In genomic region chr16:14004719-14005315, GRCh38 we compare ENCODE assay signal across 17 cellular contexts.
A peak's percentile ranks its signal among the peaks of the same experiment; 100 is the strongest.
DNase-seq lines count a peak whose midpoint lies in the region; ATAC-seq, FAIRE-seq and TF ChIP-seq lines count a peak whose summit lies in the region.
"Had no signal": no experiment of that assay in that cellular context is flagged by ENCODE, and none has a peak within 500 bp of the region (broad histone marks: within the 10 kb centered on the region; RNA-seq: fewer than 3 reads in every experiment).

No MANE protein-coding gene starts in this region.

- peaks cover 4% of the 10 kb centered on the region for H3K27me3 Mint-ChIP-seq in activated T-helper 1 cell treated with anti-CD3 and anti-CD28 coated beads, Interleukin-12 subunit alpha, Interleukin-12 subunit beta, Interleukin-2, Interleukin-4 antibody, amounts not matched to agents 30 ng/mL and 10 ng/mL and 1 ng/mL, durations not matched to agents 14 hours and 24 hours and 36 hours (ENCODE audit: insufficient read depth)

- intact Hi-C loops in heart right ventricle (cut with DNase I) (loop anchor here in 6 of 10 donors (5.0 to 10.0 kb wide), 8 partner anchors 48 to 182 kb away; partner anchors contain the start of genes MRTFB (in 4 of the 6) and ERCC4 (in 3 of the 6)), left ventricle myocardium superior (cut with micrococcal nuclease) (no loop called here), tibial artery (cut with DNase I; ENCODE audit: low total_unique reads) (no loop called here)
- intact Hi-C loops in activated T-helper 1 cell treated with anti-CD3 and anti-CD28 coated beads, Interleukin-12 subunit alpha, Interleukin-12 subunit beta, Interleukin-2, Interleukin-4 antibody, amounts not matched to agents 30 ng/mL and 10 ng/mL and 1 ng/mL, durations not matched to agents 14 hours and 24 hours and 36 hours (cut with micrococcal nuclease) = no loop called here

- ATAC-seq in heart right ventricle (no peak), left ventricle myocardium superior (no peak), HG03342 (IDR thresholded peaks at IDR 0.05; ENCODE audit: unreplicated experiment) (no peak)
- ATAC-seq: activated CD8-positive, alpha-beta T cell treated with anti-CD3 and anti-CD28 coated beads, Interleukin-2, amount 10 ng/mL, durations not matched to agents 7 days and 5 days; CD8-positive, alpha-beta T cell; naive thymus-derived CD8-positive, alpha-beta T cell had no signal

- H3K36me3 Mint-ChIP-seq in activated T-helper 1 cell treated with anti-CD3 and anti-CD28 coated beads, Interleukin-12 subunit alpha, Interleukin-12 subunit beta, Interleukin-2, Interleukin-4 antibody, amounts not matched to agents 30 ng/mL and 10 ng/mL and 1 ng/mL, durations not matched to agents 14 hours and 24 hours and 36 hours (ENCODE audit: low read depth) = no peaks in the 10 kb centered on the region
- H3K36me3 Mint-ChIP-seq: CD8-positive, alpha-beta T cell; naive thymus-derived CD8-positive, alpha-beta T cell; type B pancreatic cell had no signal

- no peaks in the 10 kb centered on the region for H4K20me1 ChIP-seq in osteoblast (ENCODE audit: insufficient read depth, low read length)

- H3K4me1 ChIP-seq in heart right ventricle (peaks cover 3 to 56% (median 45%) of the 10 kb centered on the region in 9 donors), osteoblast (ENCODE audit: insufficient read depth, low read length) (peaks cover 16% of the 10 kb centered on the region), tibial artery (peaks cover 0 to 50% (median 34%) of the 10 kb centered on the region in 4 donors), small intestine (ENCODE audit: control insufficient read depth in 2 of 2, insufficient read depth in 1 of 2, low read depth in 1 of 2, low read length in 1 of 2) (peaks cover 0 to 2% of the 10 kb centered on the region in 2 donors)

- H3K4me3 ChIP-seq in heart right ventricle (no peak overlapping the region), osteoblast (ENCODE audit: insufficient read depth, low read length) (no peak overlapping the region), tibial artery (no peak overlapping the region), small intestine (ENCODE audit: low read depth in 1 of 2, low read length in 2 of 2) (no peak overlapping the region)
- H3K4me3 ChIP-seq: A549, lung had no signal

- H3K27me3 ChIP-seq in heart right ventricle (no peaks in the 10 kb centered on the region), osteoblast (ENCODE audit: insufficient read depth, low read length) (peaks cover 12% of the 10 kb centered on the region), tibial artery (no peaks in the 10 kb centered on the region), small intestine (ENCODE audit: control insufficient read depth in 2 of 2, insufficient read depth in 2 of 2, low read length in 2 of 2) (no peaks in the 10 kb centered on the region)

- H3K27ac Mint-ChIP-seq in activated T-helper 1 cell treated with anti-CD3 and anti-CD28 coated beads, Interleukin-12 subunit alpha, Interleukin-12 subunit beta, Interleukin-2, Interleukin-4 antibody, amounts not matched to agents 30 ng/mL and 10 ng/mL and 1 ng/mL, durations not matched to agents 14 hours and 24 hours and 36 hours = no peak overlapping the region
- H3K27ac Mint-ChIP-seq: activated CD8-positive, alpha-beta T cell treated with anti-CD3 and anti-CD28 coated beads, Interleukin-2, amount 10 ng/mL, durations not matched to agents 7 days and 5 days; CD8-positive, alpha-beta T cell; type B pancreatic cell had no signal

- no peaks in the 10 kb centered on the region for H3K9me3 ChIP-seq in heart right ventricle
- H3K9me3 ChIP-seq in osteoblast (ENCODE audit: low read depth, low read length) = no peaks in the 10 kb centered on the region
- no peaks in the 10 kb centered on the region for H3K9me3 ChIP-seq in tibial artery
- no peaks in the 10 kb centered on the region for H3K9me3 ChIP-seq in small intestine (ENCODE audit: control insufficient read depth, low read depth)
- H3K9me3 ChIP-seq: A549 had no signal

- H3K27ac ChIP-seq in heart right ventricle = peak overlapping the region in 9 of 10 donors; percentile 27 to 84 (median 75)
- no peak overlapping the region for H3K27ac ChIP-seq in osteoblast (ENCODE audit: low read depth, low read length)
- H3K27ac ChIP-seq in tibial artery = peak overlapping the region; percentile 70 to 84
- H3K27ac ChIP-seq in small intestine (ENCODE audit: low read depth in 1 of 2, low read length in 1 of 2) = peak overlapping the region in 1 of 2 donors; percentile 38

- no peak for TF ChIP-seq CTCF in heart right ventricle (IDR thresholded peaks at IDR 0.05)
- no peak for TF ChIP-seq CTCF in osteoblast (IDR thresholded peaks at IDR 0.05; ENCODE audit: extremely low read depth, low read depth, low read length)
- no peak for TF ChIP-seq CTCF in tibial artery (IDR thresholded peaks at IDR 0.05)

- peak overlapping the region; percentile 67 for H2AFZ ChIP-seq in osteoblast (ENCODE audit: low read length)

- H3K4me2 ChIP-seq in osteoblast (ENCODE audit: insufficient read depth, low read length) = no peak overlapping the region
- H3K4me2 ChIP-seq: A549 had no signal

- no peak for DNase-seq in heart right ventricle
- no peak for DNase-seq in left ventricle myocardium superior
- peak; percentile 12 for DNase-seq in dermis blood vessel endothelial cell
- no peak for DNase-seq in osteoblast (ENCODE audit: insufficient read length, low spot score, missing footprints)
- DNase-seq in tibial artery = no peak
- DNase-seq in activated T-helper 1 cell treated with anti-CD3 and anti-CD28 coated beads, Interleukin-12 subunit alpha, Interleukin-12 subunit beta, Interleukin-2, Interleukin-4 antibody, amounts not matched to agents 30 ng/mL and 10 ng/mL and 1 ng/mL, durations not matched to agents 14 hours and 24 hours and 36 hours (ENCODE audit: low spot score) = no peak
- DNase-seq in small intestine = no peak
- DNase-seq: activated CD8-positive, alpha-beta T cell treated with anti-CD3 and anti-CD28 coated beads, Interleukin-2, amount 10 ng/mL, durations not matched to agents 7 days and 5 days; CD8-positive, alpha-beta T cell; naive thymus-derived CD8-positive, alpha-beta T cell; retina; stimulated activated CD4-positive, alpha-beta T cell treated with anti-CD3 and anti-CD28 coated beads, Interleukin-4, amount 100 ng/mL, for 1 hour; stimulated activated CD8-positive, alpha-beta memory T cell treated with anti-CD3 and anti-CD28 coated beads, Interleukin-4, amount 100 ng/mL, for 48 hours had no signal

- no peaks in the 10 kb centered on the region for H3K36me3 ChIP-seq in heart right ventricle
- no peaks in the 10 kb centered on the region for H3K36me3 ChIP-seq in osteoblast (ENCODE audit: insufficient read depth, low read length)
- no peaks in the 10 kb centered on the region for H3K36me3 ChIP-seq in tibial artery
- no peaks in the 10 kb centered on the region for H3K36me3 ChIP-seq in small intestine (ENCODE audit: control insufficient read depth in 2 of 2, insufficient read depth in 2 of 2, low read length in 2 of 2)

- WGBS in heart right ventricle, 2 donors = 57 to 61% methylated on average over 2 of the region's 2 CpGs
- WGBS in small intestine, 3 donors = 73 to 86% (median 79%) methylated on average over 2 of the region's 2 CpGs

- H3K9me3 Mint-ChIP-seq in activated T-helper 1 cell treated with anti-CD3 and anti-CD28 coated beads, Interleukin-12 subunit alpha, Interleukin-12 subunit beta, Interleukin-2, Interleukin-4 antibody, amounts not matched to agents 30 ng/mL and 10 ng/mL and 1 ng/mL, durations not matched to agents 14 hours and 24 hours and 36 hours = no peaks in the 10 kb centered on the region
- H3K9me3 Mint-ChIP-seq: CD8-positive, alpha-beta T cell; naive thymus-derived CD8-positive, alpha-beta T cell; type B pancreatic cell had no signal

- no peak overlapping the region for H3K4me3 Mint-ChIP-seq in activated T-helper 1 cell treated with anti-CD3 and anti-CD28 coated beads, Interleukin-12 subunit alpha, Interleukin-12 subunit beta, Interleukin-2, Interleukin-4 antibody, amounts not matched to agents 30 ng/mL and 10 ng/mL and 1 ng/mL, durations not matched to agents 14 hours and 24 hours and 36 hours
- H3K4me3 Mint-ChIP-seq: activated CD8-positive, alpha-beta T cell treated with anti-CD3 and anti-CD28 coated beads, Interleukin-2, amount 10 ng/mL, durations not matched to agents 7 days and 5 days; CD8-positive, alpha-beta T cell; naive thymus-derived CD8-positive, alpha-beta T cell; type B pancreatic cell had no signal

- no peak for FAIRE-seq in small intestine (lab: Jason Lieb, UNC)
- FAIRE-seq: A549 had no signal

- H3K79me2 ChIP-seq in osteoblast (ENCODE audit: insufficient read depth, low read length) = no peaks in the 10 kb centered on the region

- H3K4me1 Mint-ChIP-seq in activated T-helper 1 cell treated with anti-CD3 and anti-CD28 coated beads, Interleukin-12 subunit alpha, Interleukin-12 subunit beta, Interleukin-2, Interleukin-4 antibody, amounts not matched to agents 30 ng/mL and 10 ng/mL and 1 ng/mL, durations not matched to agents 14 hours and 24 hours and 36 hours (ENCODE audit: low read depth) = peaks cover 20% of the 10 kb centered on the region

Comparison
In these comparisons a context has a peak if more than half of its experiments do, and no peak if none do; other contexts are left out.
1. intact Hi-C loops: an anchor here in heart right ventricle (5.0 to 10.0 kb wide); none called in left ventricle myocardium superior, tibial artery and activated T-helper 1 cell treated with anti-CD3 and anti-CD28 coated beads, Interleukin-12 subunit alpha, Interleukin-12 subunit beta, Interleukin-2, Interleukin-4 antibody, amounts not matched to agents 30 ng/mL and 10 ng/mL and 1 ng/mL, durations not matched to agents 14 hours and 24 hours and 36 hours.